8 cellular contexts compared by ENCODE assay signal in the genomic region with DNA sequence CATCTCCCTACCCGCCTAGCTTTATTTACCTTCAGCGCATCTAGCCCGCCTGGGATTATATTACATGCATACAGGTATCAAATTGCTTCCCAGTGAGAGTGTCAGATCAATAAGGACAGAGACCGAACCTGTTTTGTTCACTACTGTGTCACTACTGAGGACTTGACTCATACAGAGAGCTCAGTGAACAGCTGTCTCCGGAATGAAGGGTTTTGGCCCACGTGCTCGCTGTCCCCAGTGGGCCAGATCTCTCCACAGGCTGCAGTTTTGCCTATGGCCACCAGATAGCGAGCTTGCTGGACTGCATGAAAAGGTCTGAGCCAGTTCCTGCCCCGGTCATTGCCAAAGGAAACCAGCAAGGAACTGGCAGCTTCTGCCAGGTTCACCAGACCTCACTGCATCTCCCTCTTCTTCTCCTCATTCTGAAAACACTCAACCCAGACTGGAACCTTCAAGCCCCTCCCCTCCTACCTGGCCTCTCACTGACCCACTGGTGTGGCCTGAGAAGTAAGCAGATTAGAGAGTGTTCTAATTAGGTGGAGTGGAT.
DNase-seq lines count a peak whose midpoint lies in the region; ATAC-seq and TF ChIP-seq lines count a peak whose summit lies in the region.

No MANE protein-coding gene starts in this region.

- H3K27ac Mint-ChIP-seq in activated CD8-positive, alpha-beta memory T cell treated with anti-CD3 and anti-CD28 coated beads, Interleukin-2, amount 10 ng/mL, durations not matched to agents 7 days and 5 days = peak overlapping the region; percentile 5

- TF ChIP-seq EP300 in gastroesophageal sphincter (IDR thresholded peaks at IDR 0.05) = no peak

- no peaks in the 10 kb centered on the region for H3K27me3 ChIP-seq in gastroesophageal sphincter
- H3K27me3 ChIP-seq in prostate gland (replicated peaks; ENCODE audit: insufficient read depth) = no peaks in the 10 kb centered on the region
- no peaks in the 10 kb centered on the region for H3K27me3 ChIP-seq in uterus

- H3K27me3 Mint-ChIP-seq in activated CD8-positive, alpha-beta memory T cell treated with anti-CD3 and anti-CD28 coated beads, Interleukin-2, amount 10 ng/mL, durations not matched to agents 7 days and 5 days = no peaks in the 10 kb centered on the region

- H3K36me3 ChIP-seq in gastroesophageal sphincter (peaks cover 0 to 29% of the 10 kb centered on the region in 2 donors), prostate gland (no peaks in the 10 kb centered on the region), uterus (no peaks in the 10 kb centered on the region)

- intact Hi-C loops in prostate gland (cut with DNase I) (no loop called here), uterus (cut with DNase I; ENCODE audit: low total_unique reads) (no loop called here)

- TF ChIP-seq CTCF in C4-2B (conservative IDR thresholded peaks at IDR 0.05) = peak; percentile 95
- peak; percentile 40 for TF ChIP-seq CTCF in GM20000 (IDR thresholded peaks at IDR 0.05; ENCODE audit: extremely low read depth, missing control alignments)
- TF ChIP-seq CTCF in gastroesophageal sphincter (IDR thresholded peaks at IDR 0.05) = peak in 3 of 4 experiments; percentile 32 to 49 (median 49)
- TF ChIP-seq CTCF in prostate gland (IDR thresholded peaks at IDR 0.05) = peak in 3 of 4 experiments; percentile 36 to 67 (median 46)
- peak in 1 of 4 experiments; percentile 22 for TF ChIP-seq CTCF in uterus (IDR thresholded peaks at IDR 0.05)

- CTCF ChIA-PET in activated CD8-positive, alpha-beta memory T cell treated with anti-CD3 and anti-CD28 coated beads, Interleukin-2, amount 10 ng/mL, durations not matched to agents 7 days and 5 days (lab: Charles Lee) = interaction anchor here (0.7 to 5.1 kb wide), 17 partner anchors 9 to 488 kb away, joined by 3 to 79 read pairs (median 4); no protein-coding TSS in a partner anchor

- H3K9me3 ChIP-seq in gastroesophageal sphincter (no peaks in the 10 kb centered on the region), prostate gland (no peaks in the 10 kb centered on the region), uterus (no peaks in the 10 kb centered on the region)

- peaks cover 5% of the 10 kb centered on the region for H3K4me1 Mint-ChIP-seq in activated CD8-positive, alpha-beta memory T cell treated with anti-CD3 and anti-CD28 coated beads, Interleukin-2, amount 10 ng/mL, durations not matched to agents 7 days and 5 days

- TF ChIP-seq POLR2A in gastroesophageal sphincter (IDR thresholded peaks at IDR 0.05) (no peak), prostate gland (IDR thresholded peaks at IDR 0.05) (no peak), uterus (IDR thresholded peaks at IDR 0.05) (no peak)

- peaks cover 9% of the 10 kb centered on the region for H3K36me3 Mint-ChIP-seq in activated CD8-positive, alpha-beta memory T cell treated with anti-CD3 and anti-CD28 coated beads, Interleukin-2, amount 10 ng/mL, durations not matched to agents 7 days and 5 days

- 65 to 97% methylated on average over 3 to 9 of the region's 9 CpGs for WGBS in gastroesophageal sphincter (ENCODE audit: low coverage in 1 of 2), 2 donors
- WGBS in prostate gland = 54% methylated on average over 9 of the region's 9 CpGs

- DNase-seq in GM20000 (ENCODE audit: low spot score) = peak; percentile 51
- DNase-seq in NCI-H2196 (lab: John Stamatoyannopoulos, UW; ENCODE audit: unreplicated experiment) = peak; percentile 68
- DNase-seq in activated CD8-positive, alpha-beta memory T cell treated with anti-CD3 and anti-CD28 coated beads, Interleukin-2, amount 10 ng/mL, durations not matched to agents 7 days and 5 days = peak; percentile 79
- DNase-seq in prostate gland (ENCODE audit: low spot score) = peak; percentile 38
- no peak for DNase-seq in dedifferentiated amniotic fluid mesenchymal stem cell (ENCODE audit: extremely low spot score)
- DNase-seq in uterus = no peak

- no peaks in the 10 kb centered on the region for H3K9me3 Mint-ChIP-seq in activated CD8-positive, alpha-beta memory T cell treated with anti-CD3 and anti-CD28 coated beads, Interleukin-2, amount 10 ng/mL, durations not matched to agents 7 days and 5 days (ENCODE audit: low read depth)

- H3K4me3 ChIP-seq in gastroesophageal sphincter = no peak overlapping the region
- no peak overlapping the region for H3K4me3 ChIP-seq in prostate gland
- H3K4me3 ChIP-seq in uterus = no peak overlapping the region

- H3K4me3 Mint-ChIP-seq in activated CD8-positive, alpha-beta memory T cell treated with anti-CD3 and anti-CD28 coated beads, Interleukin-2, amount 10 ng/mL, durations not matched to agents 7 days and 5 days = no peak overlapping the region

- H3K27ac ChIP-seq in C4-2B (peak overlapping the region; percentile 39), gastroesophageal sphincter (no peak overlapping the region), prostate gland (no peak overlapping the region), uterus (no peak overlapping the region)

- ATAC-seq in activated CD8-positive, alpha-beta memory T cell treated with anti-CD3 and anti-CD28 coated beads, Interleukin-2, amount 10 ng/mL, durations not matched to agents 7 days and 5 days = peak; percentile 81
- ATAC-seq in gastroesophageal sphincter = peak; percentile 48

- H3K4me1 ChIP-seq in gastroesophageal sphincter = no peaks in the 10 kb centered on the region
- H3K4me1 ChIP-seq in prostate gland (replicated peaks) = no peaks in the 10 kb centered on the region
- H3K4me1 ChIP-seq in uterus = no peaks in the 10 kb centered on the region

Comparison
In these comparisons a context has a peak if more than half of its experiments do, and no peak if none do; other contexts are left out.
1. DNase-seq: peak in GM20000 (single experiment), NCI-H2196 (single experiment), activated CD8-positive, alpha-beta memory T cell treated with anti-CD3 and anti-CD28 coated beads, Interleukin-2, amount 10 ng/mL, durations not matched to agents 7 days and 5 days (single experiment) and prostate gland (single experiment); none in dedifferentiated amniotic fluid mesenchymal stem cell (single experiment) and uterus (0 of 2).